ENCODE assay signal across 20 cellular contexts in genomic region chr2:240948905-240949790, GRCh38. TPM values are rescaled to one million over a fixed set of nuclear protein-coding genes. Genes with fewer than 3 reads are reported as not detected.
DNase-seq lines count a peak whose midpoint lies in the region; ATAC-seq and TF ChIP-seq lines count a peak whose summit lies in the region.
"Had no signal": no experiment of that assay in that cellular context is flagged by ENCODE, and none has a peak within 500 bp of the region (broad histone marks: within the 10 kb centered on the region; RNA-seq: fewer than 3 reads in every experiment).

No MANE protein-coding gene starts in this region.

- H3K36me3 ChIP-seq in Peyer's patch, result no peaks in the 10 kb centered on the region
- H3K36me3 ChIP-seq: esophagus muscularis mucosa, SJSA1 had no signal

- H3K4me3 Mint-ChIP-seq in type B pancreatic cell, result no peak overlapping the region
- H3K4me3 Mint-ChIP-seq in T-helper 17 cell, result no peak overlapping the region
- H3K4me3 Mint-ChIP-seq: activated CD8-positive, alpha-beta T cell treated with anti-CD3 and anti-CD28 coated beads, Interleukin-2, amount 10 ng/mL, durations not matched to agents 7 days and 5 days; IgD-negative memory B cell had no signal

- no peak for ATAC-seq in T-helper 17 cell
- ATAC-seq: activated CD8-positive, alpha-beta T cell treated with anti-CD3 and anti-CD28 coated beads, Interleukin-2, amount 10 ng/mL, durations not matched to agents 7 days and 5 days had no signal

- no peaks in the 10 kb centered on the region for H3K9me3 Mint-ChIP-seq in type B pancreatic cell
- H3K9me3 Mint-ChIP-seq: activated T-helper 2 cell treated with anti-CD3 and anti-CD28 coated beads, Interferon-gamma antibody, Interleukin-2, Interleukin-4, amounts not matched to agents 10 μg/mL and 5 μg/mL and 100 μg/mL, durations not matched to agents 14 hours and 24 hours and 36 hours; IgD-negative memory B cell had no signal

- H3K27ac Mint-ChIP-seq in type B pancreatic cell, result no peak overlapping the region
- H3K27ac Mint-ChIP-seq in T-helper 17 cell, result no peak overlapping the region
- H3K27ac Mint-ChIP-seq: activated CD8-positive, alpha-beta T cell treated with anti-CD3 and anti-CD28 coated beads, Interleukin-2, amount 10 ng/mL, durations not matched to agents 7 days and 5 days; activated T-helper 2 cell treated with anti-CD3 and anti-CD28 coated beads, Interferon-gamma antibody, Interleukin-2, Interleukin-4, amounts not matched to agents 10 μg/mL and 5 μg/mL and 100 μg/mL, durations not matched to agents 14 hours and 24 hours and 36 hours; IgD-negative memory B cell had no signal

- peak; percentile 49 for DNase-seq in activated effector memory CD4-positive, alpha-beta T cell treated with anti-CD3 and anti-CD28 coated beads, Interleukin-2, amount 50 U/mL, for 16 hours
- DNase-seq in activated effector memory CD4-positive, alpha-beta T cell treated with Interleukin-2 at 50 U/mL for 16 hours, result no peak
- peak in 2 of 3 donors; percentile 14 to 34 for DNase-seq in Peyer's patch
- DNase-seq in mesenteric fat pad (ENCODE audit: low spot score), result peak; percentile 53
- DNase-seq in type B pancreatic cell (ENCODE audit: extremely low spot score, unreplicated experiment), result peak; percentile 67
- DNase-seq in COLO829 (ENCODE audit: low spot score), result no peak
- no peak for DNase-seq in T-helper 17 cell
- DNase-seq in AG08395 (ENCODE audit: low spot score), result no peak
- DNase-seq: activated CD8-positive, alpha-beta T cell treated with anti-CD3 and anti-CD28 coated beads, Interleukin-2, amount 10 ng/mL, durations not matched to agents 7 days and 5 days; Caco-2; caudate nucleus; NCI-H187 treated with DMSO at 0.1 percent for 48 hours; NCI-H526 treated with DMSO at 0.1 percent for 48 hours; T-helper 2 cell had no signal

- no peaks in the 10 kb centered on the region for H3K27me3 ChIP-seq in Peyer's patch
- H3K27me3 ChIP-seq: SJSA1 had no signal

- H3K27me3 Mint-ChIP-seq in type B pancreatic cell (no peaks in the 10 kb centered on the region), T-helper 17 cell (peaks cover 9% of the 10 kb centered on the region)

- H3K36me3 Mint-ChIP-seq in type B pancreatic cell (no peaks in the 10 kb centered on the region), T-helper 17 cell (ENCODE audit: low read depth) (peaks cover 2% of the 10 kb centered on the region)
- H3K36me3 Mint-ChIP-seq: IgD-negative memory B cell had no signal

- H3K27ac ChIP-seq in Peyer's patch, result no peak overlapping the region
- H3K27ac ChIP-seq: esophagus muscularis mucosa, HL-60, SJSA1 had no signal

- no peak for TF ChIP-seq POLR2A in Peyer's patch (IDR thresholded peaks at IDR 0.05)

- H3K4me1 ChIP-seq in Peyer's patch, result no peaks in the 10 kb centered on the region
- H3K4me1 ChIP-seq: Caco-2 had no signal

- no peak for TF ChIP-seq CTCF in Peyer's patch (IDR thresholded peaks at IDR 0.05)
- no peak for TF ChIP-seq CTCF in type B pancreatic cell (conservative IDR thresholded peaks at IDR 0.05)

- no peak overlapping the region for H3K4me3 ChIP-seq in Peyer's patch
- H3K4me3 ChIP-seq: esophagus muscularis mucosa, SJSA1, smooth muscle cell had no signal

- H3K9me3 ChIP-seq in Peyer's patch (no peaks in the 10 kb centered on the region), T-helper 17 cell (ENCODE audit: control insufficient read depth, low read length, poor library complexity, severe bottlenecking) (no peaks in the 10 kb centered on the region)
- H3K9me3 ChIP-seq: Caco-2, esophagus muscularis mucosa, SJSA1 had no signal

- peaks cover 15% of the 10 kb centered on the region for H3K4me1 Mint-ChIP-seq in type B pancreatic cell (ENCODE audit: unreplicated experiment)
- H3K4me1 Mint-ChIP-seq in T-helper 17 cell, result peaks cover 4% of the 10 kb centered on the region
- H3K4me1 Mint-ChIP-seq: IgD-negative memory B cell had no signal

RNA-seq across cellular contexts. Expression of gene CROCC2, which starts 43.0 kb away (rescaled TPM):
- total RNA-seq in Peyer's patch, result under 1 TPM in 2 of 4 donors, not detected in 2; 0.27 to 0.83 TPM
- not detected for total RNA-seq in mesenteric fat pad
- total RNA-seq in type B pancreatic cell (ENCODE audit: low replicate concordance), result 0.68 and 0.98 TPM in 2 replicates
- total RNA-seq in T-helper 17 cell, result not detected
- total RNA-seq: activated CD8-positive, alpha-beta T cell treated with anti-CD3 and anti-CD28 coated beads, Interleukin-2, amount 10 ng/mL, durations not matched to agents 7 days and 5 days; activated T-helper 2 cell treated with anti-CD3 and anti-CD28 coated beads, Interferon-gamma antibody, Interleukin-2, Interleukin-4, amounts not matched to agents 10 μg/mL and 5 μg/mL and 100 μg/mL, durations not matched to agents 14 hours and 24 hours and 36 hours; Caco-2; esophagus muscularis mucosa; SJSA1; smooth muscle cell had no signal

RNA-seq across cellular contexts. Expression of gene SNED1, which starts 49.3 kb away (rescaled TPM):
- total RNA-seq in Peyer's patch (10 to 100 TPM in 3 of 4 donors, 1 to 10 TPM in 1; 6.8 to 83.3 (median 25.2) TPM), mesenteric fat pad (58.0 TPM), type B pancreatic cell (ENCODE audit: low replicate concordance) (9.7 and 140 TPM in 2 replicates), T-helper 17 cell (10 to 100 TPM; 42.0 to 72.1 TPM)
- total RNA-seq: Caco-2 had no signal

RNA-seq across cellular contexts. Expression of gene MAB21L4, which starts 53.2 kb away (rescaled TPM):
- total RNA-seq in Peyer's patch (1 to 10 TPM in 3 of 4 donors, not detected in 1; 2.1 to 6.1 (median 3.7) TPM), mesenteric fat pad (not detected), type B pancreatic cell (ENCODE audit: low replicate concordance) (62.0 and 157 TPM in 2 replicates), T-helper 17 cell (not detected)
- total RNA-seq: activated CD8-positive, alpha-beta T cell treated with anti-CD3 and anti-CD28 coated beads, Interleukin-2, amount 10 ng/mL, durations not matched to agents 7 days and 5 days; activated T-helper 2 cell treated with anti-CD3 and anti-CD28 coated beads, Interferon-gamma antibody, Interleukin-2, Interleukin-4, amounts not matched to agents 10 μg/mL and 5 μg/mL and 100 μg/mL, durations not matched to agents 14 hours and 24 hours and 36 hours had no signal

Comparison
In these comparisons a context has a peak if more than half of its experiments do, and no peak if none do; other contexts are left out.
1. DNase-seq: peak in activated effector memory CD4-positive, alpha-beta T cell treated with anti-CD3 and anti-CD28 coated beads, Interleukin-2, amount 50 U/mL, for 16 hours (single experiment), Peyer's patch (2 of 3), mesenteric fat pad (single experiment) and type B pancreatic cell (single experiment); none in activated effector memory CD4-positive, alpha-beta T cell treated with Interleukin-2 at 50 U/mL for 16 hours (single experiment), COLO829 (single experiment), T-helper 17 cell (0 of 3) and AG08395 (single experiment).